12 cellular contexts compared by ENCODE assay signal in genomic region chr2:172230301-172230700, GRCh38.
"Had no signal": no experiment of that assay in that cellular context is flagged by ENCODE, and none has a peak within 500 bp of the region (broad histone marks: within the 10 kb centered on the region; RNA-seq: fewer than 3 reads in every experiment).

No MANE protein-coding gene starts in this region.

- FAIRE-seq: colon had no signal

- DNase-seq: activated B cell treated with CpG ODN at 0.5 μM for 24 hours; activated CD4-positive, alpha-beta memory T cell treated with anti-CD3 and anti-CD28 coated beads for 36 hours; activated CD4-positive, alpha-beta T cell treated with anti-CD3 and anti-CD28 coated beads for 4 hours; activated gamma-delta T cell treated with Interleukin-2 at 50 U/mL for 16 hours; activated T-cell treated with anti-CD3 and anti-CD28 coated beads for 4 hours; gastrocnemius medialis; left lung; stimulated activated CD4-positive, alpha-beta T cell treated with anti-CD3 and anti-CD28 coated beads, Interleukin-4, amount 100 ng/mL, for 1 hour; stimulated activated naive CD8-positive, alpha-beta T cell treated with anti-CD3 and anti-CD28 coated beads, Interleukin-15, amount 100 ng/mL, for 72 hours; upper lobe of right lung had no signal

- ATAC-seq: gastrocnemius medialis; left lung; stimulated activated naive CD8-positive, alpha-beta T cell treated with anti-CD3 and anti-CD28 coated beads, Interleukin-15, amount 100 ng/mL, for 72 hours; upper lobe of right lung had no signal

- H3K4me3 ChIP-seq: gastrocnemius medialis, left lung, smooth muscle cell, upper lobe of right lung had no signal

- H3K27ac ChIP-seq: gastrocnemius medialis, left lung, upper lobe of right lung had no signal

- H3K9me3 ChIP-seq: gastrocnemius medialis, left lung, upper lobe of right lung had no signal

- H3K4me2 ChIP-seq: smooth muscle cell had no signal

- H3K36me3 ChIP-seq: gastrocnemius medialis, left lung, upper lobe of right lung had no signal
